ENCODE assay signal across 14 cellular contexts in genomic region chr15:90033006-90033405, GRCh38. TPM values are rescaled to one million over a fixed set of nuclear protein-coding genes. Genes with fewer than 3 reads are reported as not detected.
A peak's percentile ranks its signal among the peaks of the same experiment; 100 is the strongest.
DNase-seq lines count a peak whose midpoint lies in the region; ATAC-seq and TF ChIP-seq lines count a peak whose summit lies in the region.
"Had no signal": no experiment of that assay in that cellular context is flagged by ENCODE, and none has a peak within 500 bp of the region (broad histone marks: within the 10 kb centered on the region; RNA-seq: fewer than 3 reads in every experiment).

No MANE protein-coding gene starts in this region.

- H3K9me3 Mint-ChIP-seq in Calu3 (ENCODE audit: low read depth, unreplicated experiment) = no peaks in the 10 kb centered on the region
- no peaks in the 10 kb centered on the region for H3K9me3 Mint-ChIP-seq in endothelial cell (ENCODE audit: unreplicated experiment)
- H3K9me3 Mint-ChIP-seq in progenitor cell of endocrine pancreas (ENCODE audit: low read depth) = no peaks in the 10 kb centered on the region

- H3K4me3 Mint-ChIP-seq in Calu3 (ENCODE audit: low read depth, unreplicated experiment) = no peak overlapping the region
- peak overlapping the region; percentile 82 for H3K4me3 Mint-ChIP-seq in endothelial cell (ENCODE audit: unreplicated experiment)
- no peak overlapping the region for H3K4me3 Mint-ChIP-seq in progenitor cell of endocrine pancreas (ENCODE audit: low read depth)

- no peak for DNase-seq in Calu3
- peak in 2 of 3 donors; percentile 39 to 44 for DNase-seq in Peyer's patch
- DNase-seq in endothelial cell (ENCODE audit: low spot score) = no peak
- no peak for DNase-seq in progenitor cell of endocrine pancreas (ENCODE audit: low spot score, unreplicated experiment)
- DNase-seq in ecto neural progenitor cell (ENCODE audit: low spot score) = no peak
- no peak for DNase-seq in RPMI8226
- DNase-seq: activated CD4-positive, alpha-beta T cell treated with anti-CD3 and anti-CD28 coated beads for 48 hours; effector CD4-positive, alpha-beta T cell; NCI-H1417 treated with DMSO at 0.1 percent for 48 hours; NCI-H748 treated with DMSO at 0.1 percent for 48 hours had no signal

- peak overlapping the region in 3 of 4 donors; percentile 61 to 78 (median 75) for H3K27ac ChIP-seq in Peyer's patch
- H3K27ac ChIP-seq: SJSA1 had no signal

- H3K4me1 Mint-ChIP-seq in Calu3 (ENCODE audit: low read depth, unreplicated experiment) (peaks cover 65% of the 10 kb centered on the region), endothelial cell (ENCODE audit: unreplicated experiment) (peaks cover 75% of the 10 kb centered on the region), progenitor cell of endocrine pancreas (ENCODE audit: low read depth) (peaks cover 49% of the 10 kb centered on the region)

- H3K27ac Mint-ChIP-seq in Calu3 (ENCODE audit: unreplicated experiment) (peak overlapping the region; percentile 35), endothelial cell (ENCODE audit: unreplicated experiment) (peak overlapping the region; percentile 100), progenitor cell of endocrine pancreas (peak overlapping the region; percentile 54)

- BruUV-seq in Calu3 (replicated peaks; lab: Mats Ljungman, UMichigan) = no TSS peak

- peaks cover 11 to 69% (median 19%) of the 10 kb centered on the region in 4 donors for H3K4me1 ChIP-seq in Peyer's patch
- H3K4me1 ChIP-seq: SJSA1 had no signal

- H3K27me3 Mint-ChIP-seq in Calu3 (ENCODE audit: unreplicated experiment) = no peaks in the 10 kb centered on the region
- H3K27me3 Mint-ChIP-seq in endothelial cell (ENCODE audit: unreplicated experiment) = peaks cover 27% of the 10 kb centered on the region
- H3K27me3 Mint-ChIP-seq in progenitor cell of endocrine pancreas = no peaks in the 10 kb centered on the region

- H3K36me3 Mint-ChIP-seq in Calu3 (ENCODE audit: insufficient read depth, unreplicated experiment) (peaks cover 19% of the 10 kb centered on the region), endothelial cell (ENCODE audit: low read depth, unreplicated experiment) (peaks cover 8% of the 10 kb centered on the region), progenitor cell of endocrine pancreas (ENCODE audit: insufficient read depth) (no peaks in the 10 kb centered on the region)

- no peaks in the 10 kb centered on the region for H3K27me3 ChIP-seq in Peyer's patch
- H3K27me3 ChIP-seq: SJSA1 had no signal

- H3K4me3 ChIP-seq in Peyer's patch = no peak overlapping the region
- H3K4me3 ChIP-seq: SJSA1 had no signal

- H3K36me3 ChIP-seq in Peyer's patch = no peaks in the 10 kb centered on the region
- H3K36me3 ChIP-seq: SJSA1 had no signal

- TF ChIP-seq CTCF in Calu3 (IDR thresholded peaks at IDR 0.05; ENCODE audit: unreplicated experiment) = no peak
- no peak for TF ChIP-seq CTCF in Peyer's patch (IDR thresholded peaks at IDR 0.05)
- TF ChIP-seq CTCF in endothelial cell (IDR thresholded peaks at IDR 0.05; ENCODE audit: unreplicated experiment) = no peak
- no peak for TF ChIP-seq CTCF in progenitor cell of endocrine pancreas (IDR thresholded peaks at IDR 0.05; ENCODE audit: unreplicated experiment)

- ATAC-seq in GM19023 (IDR thresholded peaks at IDR 0.05; ENCODE audit: unreplicated experiment) (no peak), HG02973 (IDR thresholded peaks at IDR 0.05; ENCODE audit: unreplicated experiment) (no peak)
- ATAC-seq: left lobe of liver had no signal

- H3K9me3 ChIP-seq in Peyer's patch = no peaks in the 10 kb centered on the region
- H3K9me3 ChIP-seq: SJSA1 had no signal

- CTCF ChIA-PET in Calu3 (lab: Charles Lee) = interaction anchor here (0.6 kb wide), 1 partner anchor 944 kb away, joined by 3 read pairs; no protein-coding TSS in a partner anchor

- TF ChIP-seq POLR2A in Peyer's patch (IDR thresholded peaks at IDR 0.05) = no peak

- intact Hi-C loops in Calu3 (cut with micrococcal nuclease; ENCODE audit: unreplicated experiment) = no loop called here

RNA-seq across cellular contexts. Expression of gene ZNF710, which starts 31.9 kb away (rescaled TPM):
- total RNA-seq in Calu3 (2022) (14.3 and 15.4 TPM in 2 replicates), Peyer's patch (10 to 100 TPM; 19.8 to 31.3 (median 23.2) TPM), endothelial cell (ENCODE audit: unreplicated experiment) (129 TPM), progenitor cell of endocrine pancreas (69.3 and 70.0 TPM in 2 replicates)

Comparison
In these comparisons a context has a peak if more than half of its experiments do, and no peak if none do; other contexts are left out.
1. DNase-seq: peak in Peyer's patch (2 of 3); none in Calu3 (single experiment), endothelial cell (single experiment), progenitor cell of endocrine pancreas (single experiment), ecto neural progenitor cell (single experiment) and RPMI8226 (single experiment).
2. H3K27ac Mint-ChIP-seq: peak in every context shown above with its lines; median percentile 100 in endothelial cell; 54 in progenitor cell of endocrine pancreas; 35 in Calu3.